ENCODE assay signal across 8 cellular contexts in the genomic region with DNA sequence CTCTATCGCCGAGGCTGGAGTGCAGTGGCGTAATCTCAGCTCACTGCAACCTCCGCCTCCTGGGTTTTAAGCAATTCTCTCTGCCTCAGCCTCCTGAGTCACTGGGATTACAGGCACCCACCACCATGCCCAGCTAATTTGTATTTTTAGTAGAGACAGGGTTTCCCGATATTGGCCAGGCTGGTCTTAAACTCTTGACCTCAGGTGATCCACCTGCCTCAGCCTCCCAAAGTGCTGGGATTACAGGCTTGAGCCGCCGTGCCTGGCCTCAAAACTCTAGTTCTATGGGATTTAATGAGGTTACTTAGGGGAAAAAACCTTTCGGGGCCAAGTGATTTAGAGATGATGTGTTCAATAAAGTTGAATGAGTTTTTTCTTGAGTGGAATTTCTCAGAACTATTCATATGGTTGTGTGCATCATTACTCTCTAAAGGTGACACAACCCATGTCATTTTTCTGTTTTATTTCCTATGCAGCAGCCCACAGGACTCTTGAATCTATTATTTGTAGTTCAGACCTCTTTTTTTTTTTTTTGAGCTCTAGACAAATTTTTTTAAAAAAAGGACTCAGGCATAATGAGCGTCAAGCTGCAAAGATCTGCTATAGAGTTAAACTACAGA. TPM values are rescaled to one million over a fixed set of nuclear protein-coding genes. Genes with fewer than 3 reads are reported as not detected.
DNase-seq lines count a peak whose midpoint lies in the region; ATAC-seq and TF ChIP-seq lines count a peak whose summit lies in the region.
"Not testable (repeated sequence)": the region's sequence is repeated elsewhere in the genome, so short reads cannot be mapped to it uniquely, and the experiment has no call there.
"Had no signal": no experiment of that assay in that cellular context is flagged by ENCODE, and none has a peak within 500 bp of the region (broad histone marks: within the 10 kb centered on the region; RNA-seq: fewer than 3 reads in every experiment).

No MANE protein-coding gene starts in this region.

- ATAC-seq in activated CD4-positive, alpha-beta T cell treated with anti-CD3 and anti-CD28 coated beads for 36 hours = peak; percentile 52
- ATAC-seq in activated CD8-positive, alpha-beta T cell treated with anti-CD3 and anti-CD28 coated beads for 36 hours = peak; percentile 35
- peak; percentile 34 to 36 for ATAC-seq in activated T-cell treated with anti-CD3 and anti-CD28 coated beads, Interleukin-2, amount 50 U/mL, for 4 hours
- peak; percentile 70 for ATAC-seq in stimulated activated effector memory CD8-positive, alpha-beta T cell treated with anti-CD3 and anti-CD28 coated beads, Interleukin-12 subunit alpha, Interleukin-12 subunit beta, amount 100 ng/mL, for 72 hours

- peaks cover 54% of the 10 kb centered on the region for H3K4me1 Mint-ChIP-seq in activated CD4-positive, alpha-beta T cell treated with anti-CD3 and anti-CD28 coated beads for 36 hours
- H3K4me1 Mint-ChIP-seq in activated CD8-positive, alpha-beta T cell treated with anti-CD3 and anti-CD28 coated beads for 36 hours (ENCODE audit: low read depth) = peaks cover 18% of the 10 kb centered on the region
- H3K4me1 Mint-ChIP-seq in activated T-cell treated with anti-CD3 and anti-CD28 coated beads, Interleukin-2, amount 50 U/mL, for 4 hours (ENCODE audit: low read depth) = peaks cover 22% of the 10 kb centered on the region
- peaks cover 16% of the 10 kb centered on the region for H3K4me1 Mint-ChIP-seq in activated naive CD4-positive, alpha-beta T cell treated with anti-CD3 and anti-CD28 coated beads, Interleukin-2, amount 50 U/mL, for 24 hours
- H3K4me1 Mint-ChIP-seq in stimulated activated effector memory CD8-positive, alpha-beta T cell treated with anti-CD3 and anti-CD28 coated beads, Interleukin-12 subunit alpha, Interleukin-12 subunit beta, amount 100 ng/mL, for 72 hours = peaks cover 17% of the 10 kb centered on the region

- H3K36me3 Mint-ChIP-seq in activated CD4-positive, alpha-beta T cell treated with anti-CD3 and anti-CD28 coated beads for 36 hours (ENCODE audit: low read depth); activated CD8-positive, alpha-beta T cell treated with anti-CD3 and anti-CD28 coated beads for 36 hours (ENCODE audit: low read depth); activated T-cell treated with anti-CD3 and anti-CD28 coated beads, Interleukin-2, amount 50 U/mL, for 4 hours (ENCODE audit: insufficient read depth); activated naive CD4-positive, alpha-beta T cell treated with anti-CD3 and anti-CD28 coated beads, Interleukin-2, amount 50 U/mL, for 24 hours; stimulated activated effector memory CD8-positive, alpha-beta T cell treated with anti-CD3 and anti-CD28 coated beads, Interleukin-12 subunit alpha, Interleukin-12 subunit beta, amount 100 ng/mL, for 72 hours: not testable (repeated sequence)

- POLR2A ChIA-PET in activated CD4-positive, alpha-beta T cell treated with anti-CD3 and anti-CD28 coated beads for 36 hours (lab: Charles Lee) = interaction anchor here (0.6 to 1.2 kb wide), 2 partner anchors 11 to 477 kb away, joined by 6 to 9 read pairs; no protein-coding TSS in a partner anchor
- POLR2A ChIA-PET in activated CD8-positive, alpha-beta T cell treated with anti-CD3 and anti-CD28 coated beads for 36 hours (lab: Charles Lee) = interaction anchor here (0.7 kb wide), 1 partner anchor 233 kb away, joined by 3 read pairs; no protein-coding TSS in a partner anchor

- not testable (repeated sequence) for H3K9me3 Mint-ChIP-seq in activated CD4-positive, alpha-beta T cell treated with anti-CD3 and anti-CD28 coated beads for 36 hours (ENCODE audit: low read depth); activated CD8-positive, alpha-beta T cell treated with anti-CD3 and anti-CD28 coated beads for 36 hours; activated T-cell treated with anti-CD3 and anti-CD28 coated beads, Interleukin-2, amount 50 U/mL, for 4 hours; activated naive CD4-positive, alpha-beta T cell treated with anti-CD3 and anti-CD28 coated beads, Interleukin-2, amount 50 U/mL, for 24 hours; stimulated activated effector memory CD8-positive, alpha-beta T cell treated with anti-CD3 and anti-CD28 coated beads, Interleukin-12 subunit alpha, Interleukin-12 subunit beta, amount 100 ng/mL, for 72 hours

- peak; percentile 3 for DNase-seq in MV-4-11 (lab: John Stamatoyannopoulos, UW)
- peak; percentile 30 for DNase-seq in activated CD4-positive, alpha-beta T cell treated with anti-CD3 and anti-CD28 coated beads for 36 hours
- not testable (repeated sequence) for DNase-seq in activated CD8-positive, alpha-beta T cell treated with anti-CD3 and anti-CD28 coated beads for 36 hours; activated T-cell treated with anti-CD3 and anti-CD28 coated beads, Interleukin-2, amount 50 U/mL, for 4 hours; stimulated activated effector memory CD8-positive, alpha-beta T cell treated with anti-CD3 and anti-CD28 coated beads, Interleukin-12 subunit alpha, Interleukin-12 subunit beta, amount 100 ng/mL, for 72 hours (ENCODE audit: low spot score in 2 of 2)
- DNase-seq in stimulated activated CD4-positive, alpha-beta T cell treated with anti-CD3 and anti-CD28 coated beads, Interleukin-15, amount 100 ng/mL, for 24 hours = peak; percentile 27

- not testable (repeated sequence) for H3K4me3 Mint-ChIP-seq in activated CD4-positive, alpha-beta T cell treated with anti-CD3 and anti-CD28 coated beads for 36 hours; activated CD8-positive, alpha-beta T cell treated with anti-CD3 and anti-CD28 coated beads for 36 hours; activated T-cell treated with anti-CD3 and anti-CD28 coated beads, Interleukin-2, amount 50 U/mL, for 4 hours; activated naive CD4-positive, alpha-beta T cell treated with anti-CD3 and anti-CD28 coated beads, Interleukin-2, amount 50 U/mL, for 24 hours; stimulated activated effector memory CD8-positive, alpha-beta T cell treated with anti-CD3 and anti-CD28 coated beads, Interleukin-12 subunit alpha, Interleukin-12 subunit beta, amount 100 ng/mL, for 72 hours

- not testable (repeated sequence) for TF ChIP-seq CTCF in activated CD8-positive, alpha-beta T cell treated with anti-CD3 and anti-CD28 coated beads for 36 hours (IDR thresholded peaks at IDR 0.05)

- not testable (repeated sequence) for H3K27me3 Mint-ChIP-seq in activated CD4-positive, alpha-beta T cell treated with anti-CD3 and anti-CD28 coated beads for 36 hours; activated CD8-positive, alpha-beta T cell treated with anti-CD3 and anti-CD28 coated beads for 36 hours; activated T-cell treated with anti-CD3 and anti-CD28 coated beads, Interleukin-2, amount 50 U/mL, for 4 hours (ENCODE audit: low read depth); activated naive CD4-positive, alpha-beta T cell treated with anti-CD3 and anti-CD28 coated beads, Interleukin-2, amount 50 U/mL, for 24 hours

- CTCF ChIA-PET in activated CD4-positive, alpha-beta T cell treated with anti-CD3 and anti-CD28 coated beads for 36 hours (lab: Charles Lee) = interaction anchor here (0.6 to 2.1 kb wide), 5 partner anchors 27 to 425 kb away, joined by 3 to 6 read pairs (median 3); no protein-coding TSS in a partner anchor
- CTCF ChIA-PET in activated CD8-positive, alpha-beta T cell treated with anti-CD3 and anti-CD28 coated beads for 36 hours (lab: Charles Lee) = not testable (repeated sequence)

- peak overlapping the region; percentile 49 for H3K27ac Mint-ChIP-seq in activated CD4-positive, alpha-beta T cell treated with anti-CD3 and anti-CD28 coated beads for 36 hours
- H3K27ac Mint-ChIP-seq in activated CD8-positive, alpha-beta T cell treated with anti-CD3 and anti-CD28 coated beads for 36 hours = peak overlapping the region; percentile 9
- H3K27ac Mint-ChIP-seq in activated naive CD4-positive, alpha-beta T cell treated with anti-CD3 and anti-CD28 coated beads, Interleukin-2, amount 50 U/mL, for 24 hours = peak overlapping the region; percentile 52
- not testable (repeated sequence) for H3K27ac Mint-ChIP-seq in stimulated activated effector memory CD8-positive, alpha-beta T cell treated with anti-CD3 and anti-CD28 coated beads, Interleukin-12 subunit alpha, Interleukin-12 subunit beta, amount 100 ng/mL, for 72 hours

- intact Hi-C loops in activated CD4-positive, alpha-beta T cell treated with anti-CD3 and anti-CD28 coated beads for 36 hours (cut with DNase I, micrococcal nuclease) = loop anchor here (2.0 to 10.0 kb wide), 9 partner anchors 128 to 477 kb away; partner anchors contain the start of genes CASP6 (in 1 of the 2), ELOVL6 (in 1 of the 2), GAR1 (in 1 of the 2) and MCUB (in 1 of the 2)
- intact Hi-C loops in activated CD8-positive, alpha-beta T cell treated with anti-CD3 and anti-CD28 coated beads for 36 hours (cut with micrococcal nuclease) = not testable (repeated sequence)

RNA-seq across cellular contexts. Expression of gene EGF, which starts 36.5 kb away (rescaled TPM):
- total RNA-seq in activated CD4-positive, alpha-beta T cell treated with anti-CD3 and anti-CD28 coated beads for 36 hours = under 1 TPM in 1 of 2 experiments, not detected in 1; 0.34 TPM
- total RNA-seq in activated CD8-positive, alpha-beta T cell treated with anti-CD3 and anti-CD28 coated beads for 36 hours = not detected
- total RNA-seq in activated T-cell treated with anti-CD3 and anti-CD28 coated beads, Interleukin-2, amount 50 U/mL, for 4 hours = under 1 TPM; 0.16 to 0.49 (median 0.48) TPM
- total RNA-seq: CD4-positive, alpha-beta T cell had no signal
